ENCODE assay signal across 16 cellular contexts in the genomic region with DNA sequence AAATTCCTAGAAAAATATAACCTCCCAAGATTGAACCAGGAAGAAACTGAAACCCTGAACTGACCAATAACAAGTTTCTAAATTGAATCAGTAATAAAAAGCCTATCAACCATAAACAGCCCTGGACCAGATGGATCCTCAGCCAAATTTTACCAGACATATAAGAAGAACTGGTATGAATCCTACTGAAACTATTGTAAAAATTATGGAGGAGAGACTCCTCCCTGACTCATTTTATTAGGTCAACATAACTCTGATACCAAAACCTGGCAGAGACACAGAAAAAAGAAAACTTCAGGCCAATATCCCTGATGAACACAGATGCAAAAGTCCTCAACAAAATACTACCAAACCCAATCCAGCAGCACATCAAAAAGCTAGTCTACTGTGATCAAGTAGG. TPM values are rescaled to one million over a fixed set of nuclear protein-coding genes. Genes with fewer than 3 reads are reported as not detected.
DNase-seq lines count a peak whose midpoint lies in the region; ATAC-seq and TF ChIP-seq lines count a peak whose summit lies in the region.
"Had no signal": no experiment of that assay in that cellular context is flagged by ENCODE, and none has a peak within 500 bp of the region (broad histone marks: within the 10 kb centered on the region; RNA-seq: fewer than 3 reads in every experiment).

No MANE protein-coding gene starts in this region.

- peak; percentile 11 for DNase-seq in EL
- DNase-seq in M059J (ENCODE audit: low read depth), result peak; percentile 2
- DNase-seq in fibroblast of the aortic adventitia (ENCODE audit: low read depth), result peak; percentile 65
- no peak for DNase-seq in stimulated activated CD4-positive, alpha-beta T cell treated with anti-CD3 and anti-CD28 coated beads, Interleukin-1b, Interleukin-23, amount 100 ng/mL, for 48 hours
- DNase-seq in kidney tubule cell (ENCODE audit: low spot score), result no peak
- DNase-seq in activated T-cell treated with anti-CD3 and anti-CD28 coated beads, Interleukin-2, amount 50 U/mL, for 48 hours, result no peak
- DNase-seq: ACHN; CD4-positive, alpha-beta memory T cell; DMS153; DMS79 treated with DMSO at 0.1 percent for 48 hours; GOT3; H7 had no signal

- TF ChIP-seq CTCF in fibroblast of the aortic adventitia (IDR thresholded peaks at IDR 0.05; ENCODE audit: insufficient read depth, low read length), result no peak

- no peak overlapping the region for H3K4me3 ChIP-seq in fibroblast of the aortic adventitia (ENCODE audit: low read depth, low read length)
- H3K4me3 ChIP-seq: BLaER1 had no signal

- ATAC-seq in HG02759 (IDR thresholded peaks at IDR 0.05; ENCODE audit: unreplicated experiment), result no peak
- ATAC-seq: HCT116 had no signal

RNA-seq across cellular contexts. Expression of a gene that starts 11.3 kb away (rescaled TPM):
- total RNA-seq in M059J (2014; rRNA removed; shearing (Covaris generic)), result not detected in 2 replicates
- total RNA-seq in fibroblast of the aortic adventitia (ENCODE audit: low replicate concordance), result not detected in 2 replicates
- total RNA-seq: CD4-positive, alpha-beta memory T cell; H7; HT-29 had no signal

RNA-seq across cellular contexts. Expression of a gene that starts 17.6 kb away (rescaled TPM):
- 25.1 and 27.0 TPM in 2 replicates for total RNA-seq in M059J (2014; rRNA removed; shearing (Covaris generic))
- total RNA-seq in fibroblast of the aortic adventitia (ENCODE audit: low replicate concordance), result 34.5 and 40.5 TPM in 2 replicates

Comparison
In these comparisons a context has a peak if more than half of its experiments do, and no peak if none do; other contexts are left out.
1. DNase-seq: peak in EL (single experiment), M059J (single experiment) and fibroblast of the aortic adventitia (single experiment); none in stimulated activated CD4-positive, alpha-beta T cell treated with anti-CD3 and anti-CD28 coated beads, Interleukin-1b, Interleukin-23, amount 100 ng/mL, for 48 hours (single experiment), kidney tubule cell (single experiment) and activated T-cell treated with anti-CD3 and anti-CD28 coated beads, Interleukin-2, amount 50 U/mL, for 48 hours (0 of 2).